8 cellular contexts compared by ENCODE assay signal in the genomic region with DNA sequence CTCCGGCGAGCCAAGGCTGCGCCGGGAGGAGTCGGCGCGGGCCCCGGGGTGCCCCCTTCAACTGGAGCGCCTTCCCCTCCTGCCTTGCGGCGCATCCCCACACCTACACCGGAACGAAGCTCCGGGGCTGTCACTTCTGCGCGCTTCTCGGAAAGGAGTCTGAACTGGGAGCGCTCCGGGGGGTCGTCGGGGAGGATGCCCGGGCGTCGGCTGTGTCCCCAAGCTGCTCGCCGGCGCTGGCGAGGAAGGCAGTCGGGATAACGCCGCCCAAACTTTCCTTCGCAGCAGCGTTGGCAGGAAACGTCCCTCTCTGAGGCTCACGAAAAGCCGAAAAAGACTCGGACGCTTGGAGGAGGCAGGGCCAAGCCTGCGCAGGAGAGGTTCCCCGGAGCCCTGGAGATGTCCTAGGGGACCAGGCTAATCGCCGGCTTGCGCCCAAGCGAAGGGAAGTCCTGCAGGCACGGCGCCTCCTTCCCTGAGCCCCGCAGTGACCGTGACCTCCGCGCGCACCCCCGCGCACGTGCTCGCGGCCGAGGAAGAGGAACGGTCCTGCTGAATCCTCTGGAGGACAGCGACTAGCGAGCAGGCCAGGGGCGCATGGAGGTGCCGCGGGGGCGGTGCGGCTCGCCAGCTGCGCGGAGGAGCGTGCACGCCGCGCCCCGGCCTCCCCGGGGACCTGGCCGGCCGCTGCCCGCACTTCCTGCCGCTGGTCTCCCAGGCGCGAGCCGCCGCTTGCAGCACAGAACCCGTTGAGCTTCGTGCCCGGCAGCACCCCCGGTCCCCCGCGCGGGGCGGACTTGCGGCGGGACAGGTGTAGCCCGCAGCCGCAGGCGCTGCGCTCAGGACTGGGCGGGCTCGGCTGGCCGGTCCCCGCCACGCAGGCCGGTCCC. TPM values are rescaled to one million over a fixed set of nuclear protein-coding genes. Genes with fewer than 3 reads are reported as not detected.
DNase-seq lines count a peak whose midpoint lies in the region; ATAC-seq and TF ChIP-seq lines count a peak whose summit lies in the region.

A gene (plus strand): TSS at position 740 of the 890 bp plus-strand sequence.

- H3K4me1 ChIP-seq in body of pancreas: peaks cover 22% of the 10 kb centered on the region

- TF ChIP-seq CTCF in RWPE1 (conservative IDR thresholded peaks at IDR 0.05; ENCODE audit: low read depth): no peak
- TF ChIP-seq CTCF in body of pancreas (IDR thresholded peaks at IDR 0.05): no peak

- peak within 1 kb of the TSS; percentile 72 for H3K27ac ChIP-seq in RWPE1
- H3K27ac ChIP-seq in body of pancreas: peak within 1 kb of the TSS in 3 of 4 donors; percentile 33 to 69 (median 60)

- H3K27me3 ChIP-seq in body of pancreas: no peaks in the 10 kb centered on the region

- POLR2A ChIA-PET in RWPE1 (lab: Yijun Ruan, JAX; ENCODE audit: low non-redundant PET): no interaction called here

- H3K4me3 ChIP-seq in body of pancreas: peak within 1 kb of the TSS in 1 of 2 donors; percentile 13
- H3K4me3 ChIP-seq in iPS-11a (ENCODE audit: low read depth, low read length): peak within 1 kb of the TSS; percentile 45

- TF ChIP-seq POLR2A in body of pancreas (IDR thresholded peaks at IDR 0.05): no peak

- peak; percentile 34 for ATAC-seq in GM21619 (IDR thresholded peaks at IDR 0.05; ENCODE audit: unreplicated experiment)
- ATAC-seq in body of pancreas: peak; percentile 43
- ATAC-seq in sciatic nerve: peak; percentile 18
- ATAC-seq in GM21367 (IDR thresholded peaks at IDR 0.05; ENCODE audit: unreplicated experiment): no peak

- DNase-seq in CD1c-positive myeloid dendritic cell (ENCODE audit: extremely low spot score) (peak; percentile 72), RWPE1 (ENCODE audit: low spot score) (peak; percentile 41), body of pancreas (peak; percentile 23 to 36 (median 31)), sciatic nerve (ENCODE audit: low spot score) (peak; percentile 77), NCI-H774 (lab: John Stamatoyannopoulos, UW) (no peak)

- CTCF ChIA-PET in RWPE1 (lab: Yijun Ruan, JAX): interaction anchor here (0.6 to 1.2 kb wide), 8 partner anchors 28 to 395 kb away, joined by 3 to 5 read pairs (median 4); a partner anchor contains a TSS

- no peaks in the 10 kb centered on the region for H3K9me3 ChIP-seq in body of pancreas

- intact Hi-C loops in body of pancreas (cut with DNase I): loop anchor here (5.0 kb wide), 1 partner anchor 384 kb away; no protein-coding TSS in a partner anchor
- intact Hi-C loops in sciatic nerve (cut with DNase I): loop anchor here (10.0 kb wide), 1 partner anchor 386 kb away; no protein-coding TSS in a partner anchor

- no peaks in the 10 kb centered on the region for H3K36me3 ChIP-seq in body of pancreas (replicated peaks in 1 of 2; ENCODE audit: insufficient read depth in 1 of 2, low read depth in 2 of 2)

- 1% methylated on average over 93 of the region's 102 CpGs; no CpG with 5 or more reads in 1 of the 2 donors for WGBS in body of pancreas, 2 donors

RNA-seq across cellular contexts. Expression of the gene that starts here (rescaled TPM):
- 1 to 10 TPM; 1.3 to 5.6 TPM for total RNA-seq in body of pancreas
- total RNA-seq in sciatic nerve: 6.4 TPM
